9 cellular contexts compared by ENCODE assay signal in the genomic region with DNA sequence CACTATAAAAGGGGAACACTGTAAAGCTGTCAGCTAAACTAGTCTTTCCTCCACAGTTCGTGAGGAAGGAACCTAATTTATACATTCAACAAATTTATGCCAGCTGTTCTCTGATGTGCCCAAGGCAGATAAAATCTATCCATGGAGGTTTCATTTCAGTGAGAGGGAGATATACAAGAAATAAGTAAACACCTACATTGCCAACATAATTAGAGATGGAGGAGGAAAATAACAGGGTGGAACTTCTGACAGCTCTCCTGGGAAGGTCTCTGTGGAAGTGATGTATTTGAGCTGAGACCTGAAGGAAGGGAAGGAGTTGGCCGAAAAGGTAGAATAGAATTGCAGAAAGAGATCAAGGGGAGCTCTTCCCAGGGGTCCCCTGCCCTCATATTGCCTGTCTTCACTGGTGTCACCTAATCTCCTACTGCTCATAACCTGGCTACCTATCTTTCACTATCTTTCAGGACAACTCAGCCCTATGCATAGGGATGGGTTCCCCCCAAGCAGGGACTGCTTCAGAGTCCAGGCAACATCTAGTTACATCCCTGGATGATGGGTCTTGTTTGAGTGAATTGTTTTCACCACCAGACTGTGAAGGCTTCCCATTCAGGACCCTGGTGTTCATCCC. TPM values are rescaled to one million over a fixed set of nuclear protein-coding genes. Genes with fewer than 3 reads are reported as not detected.
DNase-seq lines count a peak whose midpoint lies in the region; ATAC-seq and TF ChIP-seq lines count a peak whose summit lies in the region.
"Had no signal": no experiment of that assay in that cellular context is flagged by ENCODE, and none has a peak within 500 bp of the region (broad histone marks: within the 10 kb centered on the region; RNA-seq: fewer than 3 reads in every experiment).

No MANE protein-coding gene starts in this region.

- intact Hi-C loops in CD4-positive, alpha-beta T cell (cut with DNase I, micrococcal nuclease) = loop anchor here (1.0 to 10.0 kb wide), 4 partner anchors 8 to 149 kb away; a partner anchor contains a TSS
- intact Hi-C loops in dorsolateral prefrontal cortex (cut with DNase I) = loop anchor here (5.0 to 10.0 kb wide), 2 partner anchors 228 to 241 kb away; a partner anchor contains a TSS

- H3K36me3 ChIP-seq in Loucy (ENCODE audit: insufficient read depth, low read length) = no peaks in the 10 kb centered on the region
- H3K36me3 ChIP-seq in parathyroid adenoma (ENCODE audit: control insufficient read depth, insufficient read depth, low read length) = no peaks in the 10 kb centered on the region

- POLR2A ChIA-PET in CD4-positive, alpha-beta T cell (lab: Charles Lee) = interaction anchor here (0.5 to 5.0 kb wide), 18 partner anchors 8 to 240 kb away, joined by 3 to 57 read pairs (median 6); a partner anchor contains a TSS

- no peaks in the 10 kb centered on the region for H3K9me2 ChIP-seq in Loucy (replicated peaks; ENCODE audit: low read depth, low read length)

- peaks cover 22% of the 10 kb centered on the region for H4K20me1 ChIP-seq in Loucy (ENCODE audit: insufficient read depth, low read length, poor library complexity, severe bottlenecking)

- H3K4me3 ChIP-seq in Loucy (ENCODE audit: low read length, poor library complexity, severe bottlenecking) (no peak overlapping the region), dorsolateral prefrontal cortex (peak overlapping the region in 31 of 59 donors; percentile 1 to 88 (median 24)), parathyroid adenoma (ENCODE audit: low read depth, low read length) (no peak overlapping the region)

- peak overlapping the region; percentile 55 for H3K27ac ChIP-seq in CD4-positive, alpha-beta T cell (ENCODE audit: low read depth, low read length)
- peak overlapping the region in 52 of 59 donors; percentile 11 to 97 (median 82) for H3K27ac ChIP-seq in dorsolateral prefrontal cortex
- peak overlapping the region; percentile 12 for H3K27ac ChIP-seq in parathyroid adenoma
- H3K27ac ChIP-seq: PC-9 had no signal

- H3K4me3 Mint-ChIP-seq in CD4-positive, alpha-beta T cell = peak overlapping the region; percentile 85
- no peak overlapping the region for H3K4me3 Mint-ChIP-seq in chondrocyte (ENCODE audit: unreplicated experiment)

- H3K4me1 ChIP-seq in Loucy (ENCODE audit: insufficient read depth, low read length, poor library complexity, severe bottlenecking) (peaks cover 22% of the 10 kb centered on the region), parathyroid adenoma (peaks cover 5% of the 10 kb centered on the region)

- no peaks in the 10 kb centered on the region for H3K27me3 Mint-ChIP-seq in CD4-positive, alpha-beta T cell
- H3K27me3 Mint-ChIP-seq in chondrocyte (ENCODE audit: low read depth) = no peaks in the 10 kb centered on the region

- CTCF ChIA-PET in CD4-positive, alpha-beta T cell (lab: Charles Lee) = interaction anchor here (1.7 to 2.7 kb wide), 5 partner anchors 9 to 31 kb away, joined by 4 to 13 read pairs (median 5); no protein-coding TSS in a partner anchor

- peaks cover 39% of the 10 kb centered on the region for H3K36me3 Mint-ChIP-seq in CD4-positive, alpha-beta T cell (ENCODE audit: low read depth)
- H3K36me3 Mint-ChIP-seq in chondrocyte (ENCODE audit: low read depth) = peaks cover 2% of the 10 kb centered on the region

- H3K9ac ChIP-seq in Loucy (ENCODE audit: low read depth, low read length, poor library complexity, severe bottlenecking) = no peak overlapping the region
- H3K9ac ChIP-seq in parathyroid adenoma = no peak overlapping the region

- peaks cover 5% of the 10 kb centered on the region; the same call in 1 of the 2 replicates for H3F3A ChIP-seq in Loucy (ENCODE audit: low read depth)

- H3K9me3 ChIP-seq in CD4-positive, alpha-beta T cell (ENCODE audit: control insufficient read depth, low read length) = no peaks in the 10 kb centered on the region
- H3K9me3 ChIP-seq in Loucy (ENCODE audit: insufficient read depth, low read depth, low read length) = no peaks in the 10 kb centered on the region
- H3K9me3 ChIP-seq in parathyroid adenoma (ENCODE audit: control insufficient read depth, low read length) = no peaks in the 10 kb centered on the region

- peak overlapping the region; percentile 97 for H3K27ac Mint-ChIP-seq in CD4-positive, alpha-beta T cell
- no peak overlapping the region for H3K27ac Mint-ChIP-seq in chondrocyte (ENCODE audit: unreplicated experiment)

- H3K9me3 Mint-ChIP-seq in CD4-positive, alpha-beta T cell = no peaks in the 10 kb centered on the region
- no peaks in the 10 kb centered on the region for H3K9me3 Mint-ChIP-seq in chondrocyte (ENCODE audit: low read depth)

- no peak for TF ChIP-seq CTCF in CD4-positive, alpha-beta T cell (IDR thresholded peaks at IDR 0.05)
- no peak for TF ChIP-seq CTCF in Loucy (conservative IDR thresholded peaks at IDR 0.05; ENCODE audit: low read length)
- TF ChIP-seq CTCF in dorsolateral prefrontal cortex (IDR thresholded peaks at IDR 0.05 in 54 of 56, conservative IDR thresholded peaks at IDR 0.05 in 2 of 56; ENCODE audit: low read depth in 1 of 56, partially characterized antibody in 56 of 56) = no peak
- no peak for TF ChIP-seq CTCF in parathyroid adenoma (IDR thresholded peaks at IDR 0.05)
- TF ChIP-seq CTCF in chondrocyte (IDR thresholded peaks at IDR 0.05) = no peak

- peaks cover 75% of the 10 kb centered on the region for H3K4me1 Mint-ChIP-seq in CD4-positive, alpha-beta T cell (ENCODE audit: low read depth)
- H3K4me1 Mint-ChIP-seq in chondrocyte (ENCODE audit: low read depth) = peaks cover 35% of the 10 kb centered on the region

- peaks cover 27% of the 10 kb centered on the region for H3K79me2 ChIP-seq in Loucy (ENCODE audit: insufficient read depth, low read length)
- peaks cover 13% of the 10 kb centered on the region for H3K79me2 ChIP-seq in parathyroid adenoma

- ATAC-seq in CD4-positive, alpha-beta T cell (ENCODE audit: poor library complexity) = no peak
- ATAC-seq in HG02571 (IDR thresholded peaks at IDR 0.05; ENCODE audit: unreplicated experiment) (no peak), HG02970 (IDR thresholded peaks at IDR 0.05; ENCODE audit: low FRiP score, unreplicated experiment) (no peak), GM21390 (IDR thresholded peaks at IDR 0.05; ENCODE audit: unreplicated experiment) (no peak)

- H3K4me2 ChIP-seq in Loucy (ENCODE audit: low read depth, low read length, poor library complexity, severe bottlenecking) (peak overlapping the region; percentile 4), parathyroid adenoma (ENCODE audit: low read length) (peak overlapping the region; percentile 13)

- H2AFZ ChIP-seq in Loucy (ENCODE audit: low read length) = peak overlapping the region; percentile 28; the same call in 1 of the 2 replicates
- H2AFZ ChIP-seq in parathyroid adenoma = peak overlapping the region; percentile 43
- H2AFZ ChIP-seq: PC-9 had no signal

- H3K27me3 ChIP-seq in CD4-positive, alpha-beta T cell (ENCODE audit: control insufficient read depth, insufficient read depth, low read length) = no peaks in the 10 kb centered on the region
- H3K27me3 ChIP-seq in Loucy (ENCODE audit: insufficient read depth, low read length, poor library complexity, severe bottlenecking) (no peaks in the 10 kb centered on the region), dorsolateral prefrontal cortex (no peaks in the 10 kb centered on the region), parathyroid adenoma (ENCODE audit: control insufficient read depth, insufficient read depth, low read length) (no peaks in the 10 kb centered on the region)

- no peak for DNase-seq in CD4-positive, alpha-beta T cell
- DNase-seq in dorsolateral prefrontal cortex (no peak), chondrocyte (ENCODE audit: low spot score) (no peak)
- DNase-seq: PC-9 had no signal

RNA-seq across cellular contexts. Expression of a gene that starts 1.0 kb away (rescaled TPM):
- 100 to 1,000 TPM; 203 to 207 TPM for total RNA-seq in CD4-positive, alpha-beta T cell
- 10 to 100 TPM; 19.3 to 43.8 (median 30.8) TPM for total RNA-seq in dorsolateral prefrontal cortex
- 19.5 to 23.8 TPM (median 22.6 TPM) in 3 replicates for total RNA-seq in chondrocyte

Comparison
In these comparisons a context has a peak if more than half of its experiments do, and no peak if none do; other contexts are left out.
1. H3K27ac ChIP-seq: peak in every context shown above with its lines; median percentile 82 in dorsolateral prefrontal cortex; 55 in CD4-positive, alpha-beta T cell; 12 in parathyroid adenoma.
2. H3K4me3 ChIP-seq: peak in dorsolateral prefrontal cortex (31 of 59); none in Loucy (single experiment) and parathyroid adenoma (single experiment).